Comparison of ENCODE assay signal across 8 cellular contexts in the genomic region with DNA sequence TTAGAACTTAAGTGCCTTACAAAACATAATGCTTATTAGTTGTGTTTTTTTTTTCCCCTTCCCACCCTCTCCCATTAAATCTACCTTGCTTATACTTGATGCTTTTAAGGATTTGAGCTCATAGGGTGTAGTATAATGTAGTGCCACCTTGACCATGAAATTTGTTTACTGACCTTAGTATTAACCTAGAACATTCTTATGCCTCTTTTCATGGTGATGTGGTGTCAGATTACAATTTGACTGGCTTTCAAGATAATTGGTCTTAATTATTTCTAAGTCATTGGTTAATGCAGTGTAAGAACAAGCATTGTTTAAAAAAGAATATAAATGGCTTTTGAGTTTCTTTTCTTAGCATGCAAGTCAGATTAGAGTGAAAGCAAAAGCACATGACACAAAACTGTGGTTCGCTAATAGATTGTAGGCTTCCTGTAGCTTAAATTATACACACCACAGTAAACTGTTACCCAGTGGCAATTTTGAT.
A peak's percentile ranks its signal among the peaks of the same experiment; 100 is the strongest.
DNase-seq lines count a peak whose midpoint lies in the region; ATAC-seq and TF ChIP-seq lines count a peak whose summit lies in the region.

No MANE protein-coding gene starts in this region.

- H3K27ac ChIP-seq in fibroblast of lung (ENCODE audit: insufficient read depth, low read length) (no peak overlapping the region), aorta (ENCODE audit: low read depth in 1 of 2, low read length in 2 of 2) (no peak overlapping the region)

- peak overlapping the region; percentile 82 for H3K4me3 Mint-ChIP-seq in activated CD4-positive, alpha-beta T cell treated with anti-CD3 and anti-CD28 coated beads, Interleukin-2, amount 10 ng/mL, durations not matched to agents 24 days and 14 days

- 18 to 38% methylated on average over 1 of the region's 1 CpG for WGBS in aorta, 2 donors

- TF ChIP-seq CTCF in fibroblast of lung (conservative IDR thresholded peaks at IDR 0.05 in 1 of 2, IDR thresholded peaks at IDR 0.05 in 1 of 2; ENCODE audit: low read depth in 1 of 2, low read length in 2 of 2) = no peak

- peaks cover 12% of the 10 kb centered on the region for H3K79me2 ChIP-seq in fibroblast of lung (ENCODE audit: control insufficient read depth, insufficient read depth, low read length)

- ATAC-seq in HG02798 (IDR thresholded peaks at IDR 0.05; ENCODE audit: poor library complexity, unreplicated experiment) (peak; percentile 74), aorta (ENCODE audit: low FRiP score) (no peak)

- no peak overlapping the region for H3K9ac ChIP-seq in fibroblast of lung (ENCODE audit: insufficient read depth, low read length)

- no peaks in the 10 kb centered on the region for H3K9me3 Mint-ChIP-seq in activated CD4-positive, alpha-beta T cell treated with anti-CD3 and anti-CD28 coated beads, Interleukin-2, amount 10 ng/mL, durations not matched to agents 24 days and 14 days

- H3K36me3 Mint-ChIP-seq in activated CD4-positive, alpha-beta T cell treated with anti-CD3 and anti-CD28 coated beads, Interleukin-2, amount 10 ng/mL, durations not matched to agents 24 days and 14 days (ENCODE audit: low read depth) = peaks cover 3% of the 10 kb centered on the region

- H3K9me3 ChIP-seq in fibroblast of lung (ENCODE audit: control insufficient read depth, insufficient read depth, low read depth, low read length) (no peaks in the 10 kb centered on the region), aorta (ENCODE audit: control insufficient read depth, low read length) (no peaks in the 10 kb centered on the region)

- H3K27me3 Mint-ChIP-seq in activated CD4-positive, alpha-beta T cell treated with anti-CD3 and anti-CD28 coated beads, Interleukin-2, amount 10 ng/mL, durations not matched to agents 24 days and 14 days = no peaks in the 10 kb centered on the region

- H3K27me3 ChIP-seq in fibroblast of lung (ENCODE audit: control insufficient read depth, insufficient read depth, low read length) = no peaks in the 10 kb centered on the region
- H3K27me3 ChIP-seq in aorta (ENCODE audit: control insufficient read depth in 1 of 2, insufficient read depth in 2 of 2, low read length in 1 of 2) = no peaks in the 10 kb centered on the region

- peaks cover 10% of the 10 kb centered on the region for H3K4me1 ChIP-seq in fibroblast of lung (ENCODE audit: control insufficient read depth, extremely low read depth, insufficient read depth, low read length)
- H3K4me1 ChIP-seq in aorta (ENCODE audit: control insufficient read depth in 1 of 2, insufficient read depth in 2 of 2, low read length in 2 of 2) = peaks cover 1 to 2% of the 10 kb centered on the region in 2 donors

- H3K4me3 ChIP-seq in fibroblast of lung (replicated peaks in 1 of 4; ENCODE audit: control extremely low read depth in 1 of 4, insufficient read depth in 1 of 4, low read depth in 3 of 4, low read length in 4 of 4) (no peak overlapping the region), aorta (ENCODE audit: low read length in 2 of 2) (no peak overlapping the region)

- H3K36me3 ChIP-seq in fibroblast of lung (ENCODE audit: control insufficient read depth, insufficient read depth, low read length) (no peaks in the 10 kb centered on the region), aorta (ENCODE audit: control insufficient read depth in 1 of 2, insufficient read depth in 2 of 2, low read length in 1 of 2) (no peaks in the 10 kb centered on the region)

- peaks cover 77% of the 10 kb centered on the region for H3K4me1 Mint-ChIP-seq in activated CD4-positive, alpha-beta T cell treated with anti-CD3 and anti-CD28 coated beads, Interleukin-2, amount 10 ng/mL, durations not matched to agents 24 days and 14 days

- peak overlapping the region; percentile 90 for H3K27ac Mint-ChIP-seq in activated CD4-positive, alpha-beta T cell treated with anti-CD3 and anti-CD28 coated beads, Interleukin-2, amount 10 ng/mL, durations not matched to agents 24 days and 14 days

- H4K20me1 ChIP-seq in fibroblast of lung (ENCODE audit: control insufficient read depth, extremely low read depth, insufficient read depth, low read length) = no peaks in the 10 kb centered on the region

- H3K4me2 ChIP-seq in fibroblast of lung (ENCODE audit: extremely low read depth, insufficient read depth, low read length) = peak overlapping the region; percentile 56

- DNase-seq in activated CD4-positive, alpha-beta T cell treated with anti-CD3 and anti-CD28 coated beads, Interleukin-2, amount 10 ng/mL, durations not matched to agents 24 days and 14 days = peak; percentile 69
- no peak for DNase-seq in activated CD4-positive, alpha-beta T cell treated with anti-CD3 and anti-CD28 coated beads, Interleukin-2, amount 50 U/mL, for 4 hours
- DNase-seq in NCI-H146 treated with DMSO at 0.1 percent for 48 hours (lab: John Stamatoyannopoulos, UW; ENCODE audit: unreplicated experiment) (peak; percentile 44), fibroblast of lung (ENCODE audit: low read depth in 2 of 2) (peak; percentile 30 to 63), aorta (no peak), RPMI8226 (no peak), kidney tubule cell (ENCODE audit: low spot score) (no peak)

- intact Hi-C loops in activated CD4-positive, alpha-beta T cell treated with anti-CD3 and anti-CD28 coated beads, Interleukin-2, amount 10 ng/mL, durations not matched to agents 24 days and 14 days (cut with micrococcal nuclease) = loop anchor here (1.0 to 5.0 kb wide), 4 partner anchors 11 to 141 kb away; no protein-coding TSS in a partner anchor
- intact Hi-C loops in aorta (cut with DNase I) = no loop called here

- no peak overlapping the region for H2AFZ ChIP-seq in fibroblast of lung (ENCODE audit: low read length)

Comparison
In these comparisons a context has a peak if more than half of its experiments do, and no peak if none do; other contexts are left out.
1. DNase-seq: peak in activated CD4-positive, alpha-beta T cell treated with anti-CD3 and anti-CD28 coated beads, Interleukin-2, amount 10 ng/mL, durations not matched to agents 24 days and 14 days (single experiment), NCI-H146 treated with DMSO at 0.1 percent for 48 hours (single experiment) and fibroblast of lung (2 of 2); none in activated CD4-positive, alpha-beta T cell treated with anti-CD3 and anti-CD28 coated beads, Interleukin-2, amount 50 U/mL, for 4 hours (0 of 2), aorta (0 of 2), RPMI8226 (single experiment) and kidney tubule cell (single experiment).